16 cellular contexts compared by ENCODE assay signal in the genomic region with DNA sequence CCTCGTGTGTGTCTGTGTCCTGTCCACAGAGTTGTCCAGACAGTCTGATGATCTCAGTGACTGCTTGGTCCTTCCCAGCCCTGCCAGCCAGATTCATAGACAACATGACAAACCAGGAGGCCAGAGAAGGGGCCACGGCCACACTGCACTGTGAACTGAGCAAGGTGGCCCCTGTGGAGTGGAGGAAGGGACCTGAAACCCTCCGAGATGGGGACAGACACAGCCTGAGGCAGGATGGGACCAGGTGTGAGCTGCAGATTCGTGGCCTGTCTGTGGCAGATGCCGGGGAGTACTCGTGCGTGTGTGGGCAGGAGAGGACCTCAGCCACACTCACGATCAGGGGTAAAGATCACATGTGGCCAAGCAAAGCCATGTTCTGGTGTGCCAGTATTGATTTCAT.
"Had no signal": no experiment of that assay in that cellular context is flagged by ENCODE, and none has a peak within 500 bp of the region (broad histone marks: within the 10 kb centered on the region; RNA-seq: fewer than 3 reads in every experiment).

No MANE protein-coding gene starts in this region.

- H3K27ac ChIP-seq: adrenal gland, hepatocyte, left lung, neural progenitor cell, pancreas, SJSA1, WERI-Rb-1 had no signal

- H3K36me3 ChIP-seq: adrenal gland, pancreas, SJSA1, WERI-Rb-1 had no signal

- H3K27ac Mint-ChIP-seq: activated naive CD4-positive, alpha-beta T cell treated with anti-CD3 and anti-CD28 coated beads, Interleukin-2, amount 50 U/mL, for 72 hours; activated T-helper 17 cell treated with anti-CD3 and anti-CD28 coated beads, Interleukin-2, amount 50 U/mL, for 72 hours; neural progenitor cell; stimulated activated effector memory CD8-positive, alpha-beta T cell treated with anti-CD3 and anti-CD28 coated beads, Interleukin-12 subunit alpha, Interleukin-12 subunit beta, amount 100 ng/mL, for 72 hours; T-helper 17 cell had no signal

- H3K4me3 Mint-ChIP-seq: activated T-helper 17 cell treated with anti-CD3 and anti-CD28 coated beads, Interleukin-2, amount 50 U/mL, for 72 hours; neural progenitor cell; stimulated activated effector memory CD8-positive, alpha-beta T cell treated with anti-CD3 and anti-CD28 coated beads, Interleukin-12 subunit alpha, Interleukin-12 subunit beta, amount 100 ng/mL, for 72 hours; T-helper 17 cell had no signal

- H3K9me3 ChIP-seq: pancreas had no signal

- H3K4me1 ChIP-seq: adrenal gland, left lung, neural progenitor cell, pancreas, SJSA1 had no signal

- DNase-seq: activated CD4-positive, alpha-beta T cell treated with anti-CD3 and anti-CD28 coated beads for 1 hour; dermis blood vessel endothelial cell; effector memory CD4-positive, alpha-beta T cell; stimulated activated CD4-positive, alpha-beta T cell treated with anti-CD3 and anti-CD28 coated beads, Interleukin-4, amount 100 ng/mL, for 24 hours; T-helper 17 cell; WERI-Rb-1 had no signal

- H3K4me1 Mint-ChIP-seq: neural progenitor cell; stimulated activated effector memory CD8-positive, alpha-beta T cell treated with anti-CD3 and anti-CD28 coated beads, Interleukin-12 subunit alpha, Interleukin-12 subunit beta, amount 100 ng/mL, for 72 hours; T-helper 17 cell had no signal

- H3K4me3 ChIP-seq: adrenal gland, hepatocyte, left lung, neural progenitor cell, pancreas, SJSA1 had no signal

- H3K36me3 Mint-ChIP-seq: stimulated activated effector memory CD8-positive, alpha-beta T cell treated with anti-CD3 and anti-CD28 coated beads, Interleukin-12 subunit alpha, Interleukin-12 subunit beta, amount 100 ng/mL, for 72 hours had no signal

- H3K27me3 ChIP-seq: adrenal gland, hepatocyte, left lung, neural progenitor cell, pancreas, SJSA1 had no signal

- ATAC-seq: activated naive CD4-positive, alpha-beta T cell treated with anti-CD3 and anti-CD28 coated beads, Interleukin-2, amount 50 U/mL, for 72 hours; activated T-helper 17 cell treated with anti-CD3 and anti-CD28 coated beads, Interleukin-2, amount 50 U/mL, for 72 hours; left lung; pancreas; sciatic nerve; T-helper 17 cell had no signal

- H3K27me3 Mint-ChIP-seq: T-helper 17 cell had no signal
